28 cellular contexts compared by ENCODE assay signal in genomic region chr14:37641117-37641516, GRCh38. TPM values are rescaled to one million over a fixed set of nuclear protein-coding genes. Genes with fewer than 3 reads are reported as not detected.
"Had no signal": no experiment of that assay in that cellular context is flagged by ENCODE, and none has a peak within 500 bp of the region (broad histone marks: within the 10 kb centered on the region; RNA-seq: fewer than 3 reads in every experiment).

No MANE protein-coding gene starts in this region.

- FAIRE-seq: colon, frontal cortex had no signal

- DNase-seq: activated CD4-positive, alpha-beta memory T cell treated with anti-CD3 and anti-CD28 coated beads for 36 hours; activated CD4-positive, alpha-beta T cell treated with anti-CD3 and anti-CD28 coated beads for 48 hours; activated effector memory CD4-positive, alpha-beta T cell treated with Interleukin-2 at 50 U/mL for 16 hours; activated naive CD4-positive, alpha-beta T cell treated with anti-CD3 and anti-CD28 coated beads for 36 hours; activated naive CD8-positive, alpha-beta T cell treated with anti-CD3 and anti-CD28 coated beads, Interleukin-2, amount 10 ng/mL, durations not matched to agents 7 days and 5 days; activated T-cell treated with anti-CD3 and anti-CD28 coated beads, Interleukin-2, amount 50 U/mL, for 72 hours; amniotic stem cell; effector memory CD4-positive, alpha-beta T cell; glutamatergic neuron; hypothalamus; left ventricle myocardium superior; mammary epithelial cell; midbrain; ovary; right cardiac atrium; stimulated activated CD4-positive, alpha-beta T cell treated with anti-CD3 and anti-CD28 coated beads, Interleukin-12 subunit alpha, Interleukin-12 subunit beta, amount 100 ng/mL, for 4 hours; stimulated activated CD4-positive, alpha-beta T cell treated with anti-CD3 and anti-CD28 coated beads, Interleukin-4, amount 100 ng/mL, for 4 hours; stimulated activated naive CD8-positive, alpha-beta T cell treated with anti-CD3 and anti-CD28 coated beads, Interleukin-15, Interleukin-2, amounts not matched to agents 100 U/mL and 50 U/mL, for 24 hours; upper lobe of left lung had no signal

- H3K36me3 Mint-ChIP-seq: activated CD4-positive, alpha-beta memory T cell treated with anti-CD3 and anti-CD28 coated beads for 36 hours; activated naive CD8-positive, alpha-beta T cell treated with anti-CD3 and anti-CD28 coated beads, Interleukin-2, amount 10 ng/mL, durations not matched to agents 7 days and 5 days; natural killer cell treated with Interleukin-12 subunit alpha and Interleukin-12 subunit beta and Interleukin-15 and Interleukin-18, amount 100 ng/mL, for 72 hours had no signal

- H3K4me1 Mint-ChIP-seq: activated naive CD8-positive, alpha-beta T cell treated with anti-CD3 and anti-CD28 coated beads, Interleukin-2, amount 10 ng/mL, durations not matched to agents 7 days and 5 days; central memory CD8-positive, alpha-beta T cell had no signal

- H3K27ac ChIP-seq: breast epithelium, neutrophil, ovary, upper lobe of left lung had no signal

- H3K9me3 Mint-ChIP-seq: activated naive CD4-positive, alpha-beta T cell treated with anti-CD3 and anti-CD28 coated beads for 36 hours; activated naive CD8-positive, alpha-beta T cell treated with anti-CD3 and anti-CD28 coated beads, Interleukin-2, amount 10 ng/mL, durations not matched to agents 7 days and 5 days had no signal

- H3K4me3 Mint-ChIP-seq: activated CD4-positive, alpha-beta memory T cell treated with anti-CD3 and anti-CD28 coated beads for 36 hours; activated naive CD4-positive, alpha-beta T cell treated with anti-CD3 and anti-CD28 coated beads for 36 hours; activated naive CD8-positive, alpha-beta T cell treated with anti-CD3 and anti-CD28 coated beads, Interleukin-2, amount 10 ng/mL, durations not matched to agents 7 days and 5 days; activated T-cell treated with anti-CD3 and anti-CD28 coated beads, Interleukin-2, amount 50 U/mL, for 72 hours; central memory CD8-positive, alpha-beta T cell; natural killer cell treated with Interleukin-12 subunit alpha and Interleukin-12 subunit beta and Interleukin-15 and Interleukin-18, amount 100 ng/mL, for 72 hours had no signal

- ATAC-seq: activated T-cell treated with anti-CD3 and anti-CD28 coated beads, Interleukin-2, amount 50 U/mL, for 72 hours; left ventricle myocardium superior; natural killer cell treated with Interleukin-12 subunit alpha and Interleukin-12 subunit beta and Interleukin-15 and Interleukin-18, amount 100 ng/mL, for 72 hours; right cardiac atrium; stimulated activated naive CD8-positive, alpha-beta T cell treated with anti-CD3 and anti-CD28 coated beads, Interleukin-15, Interleukin-2, amounts not matched to agents 100 U/mL and 50 U/mL, for 24 hours had no signal

- H3K27ac Mint-ChIP-seq: activated CD4-positive, alpha-beta memory T cell treated with anti-CD3 and anti-CD28 coated beads for 36 hours; activated naive CD4-positive, alpha-beta T cell treated with anti-CD3 and anti-CD28 coated beads for 36 hours; activated naive CD8-positive, alpha-beta T cell treated with anti-CD3 and anti-CD28 coated beads, Interleukin-2, amount 10 ng/mL, durations not matched to agents 7 days and 5 days; activated T-cell treated with anti-CD3 and anti-CD28 coated beads, Interleukin-2, amount 50 U/mL, for 72 hours; natural killer cell treated with Interleukin-12 subunit alpha and Interleukin-12 subunit beta and Interleukin-15 and Interleukin-18, amount 100 ng/mL, for 72 hours had no signal

- H3K27me3 Mint-ChIP-seq: activated CD4-positive, alpha-beta memory T cell treated with anti-CD3 and anti-CD28 coated beads for 36 hours; activated naive CD8-positive, alpha-beta T cell treated with anti-CD3 and anti-CD28 coated beads, Interleukin-2, amount 10 ng/mL, durations not matched to agents 7 days and 5 days; central memory CD8-positive, alpha-beta T cell; natural killer cell treated with Interleukin-12 subunit alpha and Interleukin-12 subunit beta and Interleukin-15 and Interleukin-18, amount 100 ng/mL, for 72 hours had no signal

RNA-seq across cellular contexts. Expression of gene TTC6, which starts 45.7 kb away (rescaled TPM):
- total RNA-seq: activated CD4-positive, alpha-beta memory T cell treated with anti-CD3 and anti-CD28 coated beads for 36 hours; activated naive CD4-positive, alpha-beta T cell treated with anti-CD3 and anti-CD28 coated beads for 36 hours; activated naive CD8-positive, alpha-beta T cell treated with anti-CD3 and anti-CD28 coated beads, Interleukin-2, amount 10 ng/mL, durations not matched to agents 7 days and 5 days; activated T-cell treated with anti-CD3 and anti-CD28 coated beads, Interleukin-2, amount 50 U/mL, for 72 hours; left ventricle myocardium superior; mammary epithelial cell; natural killer cell treated with Interleukin-12 subunit alpha and Interleukin-12 subunit beta and Interleukin-15 and Interleukin-18, amount 100 ng/mL, for 72 hours; right cardiac atrium; subcutaneous adipose tissue had no signal

RNA-seq across cellular contexts. Expression of gene FOXA1, which starts 46.1 kb away (rescaled TPM):
- total RNA-seq: activated naive CD4-positive, alpha-beta T cell treated with anti-CD3 and anti-CD28 coated beads for 36 hours; activated naive CD8-positive, alpha-beta T cell treated with anti-CD3 and anti-CD28 coated beads, Interleukin-2, amount 10 ng/mL, durations not matched to agents 7 days and 5 days; dermis microvascular lymphatic vessel endothelial cell; frontal cortex; left ventricle myocardium superior; natural killer cell treated with Interleukin-12 subunit alpha and Interleukin-12 subunit beta and Interleukin-15 and Interleukin-18, amount 100 ng/mL, for 72 hours; right cardiac atrium; skeletal muscle tissue; subcutaneous adipose tissue had no signal
